ENCODE assay signal across 3 cellular contexts in the genomic region with DNA sequence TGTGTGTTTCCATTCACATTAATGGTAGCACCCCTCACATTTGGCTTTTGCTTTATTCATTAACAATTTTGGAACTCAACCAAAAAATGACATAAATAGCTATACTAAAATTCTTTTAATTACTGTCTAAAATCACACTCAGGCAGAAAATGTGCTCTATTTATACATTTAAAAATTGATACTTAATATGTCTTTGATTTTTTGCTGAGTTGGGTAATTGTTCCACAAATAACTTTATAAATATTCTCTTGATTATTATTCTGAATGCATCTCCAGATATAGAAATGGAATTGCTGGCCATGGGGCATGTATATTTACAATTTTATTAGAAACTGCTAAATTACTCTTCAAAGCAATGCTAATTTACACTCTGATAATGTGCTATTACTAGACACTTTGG.
TF ChIP-seq lines count a peak whose summit lies in the region.

No MANE protein-coding gene starts in this region.

TF ChIP-seq in HepG2, 621 proteins besides CTCF, POLR2A, EP300 and RAD21:
- peak; percentile 27 to 67; a peak in 3 of 4 replicates for TF ChIP-seq MAFK (conservative IDR thresholded peaks at IDR 0.05 in 1 of 2, IDR thresholded peaks at IDR 0.05 in 1 of 2; ENCODE audit: low read length in 2 of 2)
- TF ChIP-seq KAT7 (CRISPR knock-in tag; IDR thresholded peaks at IDR 0.05; ENCODE audit: borderline replicate concordance): no peak
- peak; percentile 46; the same call in 1 of the 2 replicates for TF ChIP-seq MAFF (IDR thresholded peaks at IDR 0.05; ENCODE audit: low read depth, low read length)

TF ChIP-seq in IMR-90, 13 proteins besides CTCF, POLR2A, EP300 and RAD21:
- TF ChIP-seq, protein P1, sequence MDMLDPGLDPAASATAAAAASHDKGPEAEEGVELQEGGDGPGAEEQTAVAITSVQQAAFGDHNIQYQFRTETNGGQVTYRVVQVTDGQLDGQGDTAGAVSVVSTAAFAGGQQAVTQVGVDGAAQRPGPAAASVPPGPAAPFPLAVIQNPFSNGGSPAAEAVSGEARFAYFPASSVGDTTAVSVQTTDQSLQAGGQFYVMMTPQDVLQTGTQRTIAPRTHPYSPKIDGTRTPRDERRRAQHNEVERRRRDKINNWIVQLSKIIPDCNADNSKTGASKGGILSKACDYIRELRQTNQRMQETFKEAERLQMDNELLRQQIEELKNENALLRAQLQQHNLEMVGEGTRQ (IDR thresholded peaks at IDR 0.05; ENCODE audit: low read depth, low read length): no peak
- TF ChIP-seq MAFK (IDR thresholded peaks at IDR 0.05; ENCODE audit: low read depth, low read length) (0 out of 2 replicates have a peak, but pooled peaks have one; percentile 12), NFE2L2 (IDR thresholded peaks at IDR 0.05; ENCODE audit: low read depth, low read length) (no peak)

TF ChIP-seq in K562, 482 proteins besides CTCF, POLR2A, EP300 and RAD21:
- TF ChIP-seq C11orf30 (IDR thresholded peaks at IDR 0.05; ENCODE audit: low read depth) (peak; percentile 30; the same call in 1 of the 2 replicates), ZNF316 (IDR thresholded peaks at IDR 0.05) (peak; percentile 64), MAFG (tag; conservative IDR thresholded peaks at IDR 0.05) (0 out of 2 replicates have a peak, but pooled peaks have one; percentile 10), BCOR (IDR thresholded peaks at IDR 0.05) (no peak)
